ENCODE assay signal across 1 cellular context in the genomic region with DNA sequence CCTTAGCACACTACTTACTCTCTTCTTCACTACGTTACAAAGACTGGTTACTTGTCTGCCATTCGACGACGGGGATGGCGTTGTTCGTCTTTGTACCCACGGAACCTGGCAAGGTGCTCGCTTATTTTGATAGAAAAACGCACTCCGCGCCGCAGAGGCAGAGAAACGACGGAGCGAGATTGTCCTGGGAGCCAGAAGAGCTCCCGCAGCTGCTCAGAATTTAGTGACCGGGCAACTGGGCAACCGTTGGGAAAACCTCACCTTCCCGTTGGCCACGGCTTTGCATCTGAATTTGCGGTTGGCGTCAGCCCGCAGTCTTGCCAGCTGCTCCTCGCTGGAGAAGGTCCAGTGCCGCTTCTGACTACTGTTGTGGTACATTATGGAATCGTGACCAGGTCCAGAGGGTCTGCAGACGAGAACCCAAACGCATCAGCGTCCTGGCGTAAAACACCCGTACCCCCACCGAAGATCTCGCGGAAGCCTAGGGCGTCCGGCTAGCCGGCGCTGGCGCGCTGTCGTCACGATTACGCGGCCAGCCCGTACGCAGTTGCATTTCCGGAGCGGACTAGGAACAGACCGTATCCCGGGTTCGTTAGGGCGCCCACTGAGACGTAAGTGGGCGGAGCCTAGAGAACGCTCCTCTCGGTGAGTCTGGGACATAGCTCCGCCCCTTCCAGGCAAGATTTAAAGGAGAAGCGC.
A peak's percentile ranks its signal among the peaks of the same experiment; 100 is the strongest.
TF ChIP-seq lines count a peak whose summit lies in the region.

CCNH (minus strand) TSS at position 514 of the 699 bp plus-strand sequence; CDS start at position 378, 136 bp downstream.

TF ChIP-seq in HepG2, 621 proteins besides CTCF, POLR2A, EP300 and RAD21 (continued from another document):
- TF ChIP-seq, protein P1, sequence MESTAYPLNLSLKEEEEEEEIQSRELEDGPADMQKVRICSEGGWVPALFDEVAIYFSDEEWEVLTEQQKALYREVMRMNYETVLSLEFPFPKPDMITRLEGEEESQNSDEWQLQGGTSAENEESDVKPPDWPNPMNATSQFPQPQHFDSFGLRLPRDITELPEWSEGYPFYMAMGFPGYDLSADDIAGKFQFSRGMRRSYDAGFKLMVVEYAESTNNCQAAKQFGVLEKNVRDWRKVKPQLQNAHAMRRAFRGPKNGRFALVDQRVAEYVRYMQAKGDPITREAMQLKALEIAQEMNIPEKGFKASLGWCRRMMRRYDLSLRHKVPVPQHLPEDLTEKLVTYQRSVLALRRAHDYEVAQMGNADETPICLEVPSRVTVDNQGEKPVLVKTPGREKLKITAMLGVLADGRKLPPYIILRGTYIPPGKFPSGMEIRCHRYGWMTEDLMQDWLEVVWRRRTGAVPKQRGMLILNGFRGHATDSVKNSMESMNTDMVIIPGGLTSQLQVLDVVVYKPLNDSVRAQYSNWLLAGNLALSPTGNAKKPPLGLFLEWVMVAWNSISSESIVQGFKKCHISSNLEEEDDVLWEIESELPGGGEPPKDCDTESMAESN (CRISPR knock-in tag; conservative IDR thresholded peaks at IDR 0.05), result peak; percentile 75
